8 cellular contexts compared by ENCODE assay signal in the genomic region with DNA sequence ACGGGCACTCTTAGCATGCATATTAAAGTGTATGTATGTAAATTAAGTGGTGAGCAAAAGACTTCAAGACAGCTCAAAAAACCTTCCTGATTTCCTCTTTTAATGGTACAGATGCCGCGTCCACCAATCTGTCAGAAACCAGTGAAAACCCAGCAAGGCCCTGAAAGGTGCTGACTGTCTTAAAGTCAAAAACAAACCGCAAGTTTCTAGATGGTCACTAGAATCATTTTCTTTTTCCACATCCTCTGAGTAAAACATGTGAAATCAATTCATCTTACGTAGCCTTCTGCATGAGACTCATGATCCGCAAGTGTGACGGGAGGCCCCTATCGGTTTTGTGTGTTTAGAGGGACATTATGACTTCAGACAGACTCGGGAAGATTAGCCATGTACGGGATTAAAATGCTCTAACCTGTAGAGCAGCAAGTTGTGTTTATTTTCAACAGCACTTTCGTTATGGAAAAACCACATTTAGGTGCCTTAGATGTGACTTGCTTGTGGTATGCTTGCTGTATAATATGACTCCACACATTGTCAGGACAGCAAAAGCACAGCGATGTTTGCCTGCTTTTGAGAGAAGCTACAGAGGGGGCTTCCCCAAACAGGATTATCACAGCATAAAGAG.
A peak's percentile ranks its signal among the peaks of the same experiment; 100 is the strongest.
DNase-seq lines count a peak whose midpoint lies in the region; ATAC-seq and TF ChIP-seq lines count a peak whose summit lies in the region.

No MANE protein-coding gene starts in this region.

- WGBS in trophoblast cell (ENCODE audit: extremely low coverage, insufficient coverage, insufficient read length): no CpG with 5 or more reads among the region's 12 CpGs
- 93 to 95% methylated on average over 12 of the region's 12 CpGs for WGBS in lower leg skin, 2 donors

- H3K23ac ChIP-seq in trophoblast cell (ENCODE audit: low read length): no peak overlapping the region

- no peaks in the 10 kb centered on the region for H3K9me2 ChIP-seq in Karpas-422 (replicated peaks; ENCODE audit: insufficient read depth, low read length)

- H4K20me1 ChIP-seq in Karpas-422 (ENCODE audit: insufficient read depth, low read depth, low read length): no peaks in the 10 kb centered on the region

- no peak for DNase-seq in CD4-positive, alpha-beta T cell
- DNase-seq in Karpas-422 (peak; percentile 91), RKO (ENCODE audit: low spot score) (no peak), trophoblast cell (no peak), lower leg skin (ENCODE audit: low spot score in 2 of 2) (no peak), left ventricle myocardium superior (no peak)

- no peaks in the 10 kb centered on the region for H3K27me3 Mint-ChIP-seq in CD4-positive, alpha-beta T cell

- POLR2A ChIA-PET in CD4-positive, alpha-beta T cell (lab: Charles Lee): interaction anchor here (0.7 kb wide), 1 partner anchor 24 kb away, joined by 3 read pairs; no protein-coding TSS in a partner anchor

- H3K9me3 Mint-ChIP-seq in CD4-positive, alpha-beta T cell: no peaks in the 10 kb centered on the region

- H2BK5ac ChIP-seq in trophoblast cell (ENCODE audit: low read depth, low read length, poor library complexity): no peak overlapping the region

- H3K4me3 ChIP-seq in Karpas-422 (ENCODE audit: low read length): peak overlapping the region; percentile 51
- no peak overlapping the region for H3K4me3 ChIP-seq in trophoblast cell (ENCODE audit: low read depth, low read length)
- no peak overlapping the region for H3K4me3 ChIP-seq in lower leg skin (ENCODE audit: low read depth, poor library complexity, severe bottlenecking)

- TF ChIP-seq CTCF in CD4-positive, alpha-beta T cell (IDR thresholded peaks at IDR 0.05): no peak
- no peak for TF ChIP-seq CTCF in lower leg skin (IDR thresholded peaks at IDR 0.05)

- H2BK120ac ChIP-seq in trophoblast cell (ENCODE audit: insufficient read depth, low read length, poor library complexity): no peak overlapping the region

- no peak overlapping the region for H2BK12ac ChIP-seq in trophoblast cell (ENCODE audit: low read length)

- no peak overlapping the region for H3K27ac ChIP-seq in CD4-positive, alpha-beta T cell (ENCODE audit: low read depth, low read length)
- peak overlapping the region; percentile 97 for H3K27ac ChIP-seq in Karpas-422 (ENCODE audit: low read length)
- no peak overlapping the region for H3K27ac ChIP-seq in trophoblast cell (ENCODE audit: low read depth, low read length)

- H3K9ac ChIP-seq in Karpas-422 (ENCODE audit: low read length) (peak overlapping the region; percentile 70), trophoblast cell (ENCODE audit: low read length) (no peak overlapping the region)

- H3K4me2 ChIP-seq in Karpas-422 (ENCODE audit: low read depth, low read length, poor library complexity, severe bottlenecking) (peak overlapping the region; percentile 73), trophoblast cell (ENCODE audit: low read length) (no peak overlapping the region)

- intact Hi-C loops in CD4-positive, alpha-beta T cell (cut with DNase I, micrococcal nuclease): no loop called here
- intact Hi-C loops in lower leg skin (cut with DNase I; ENCODE audit: low total_unique reads) (no loop called here), left ventricle myocardium superior (cut with micrococcal nuclease) (no loop called here)

- H3K4me1 ChIP-seq in Karpas-422 (ENCODE audit: low read length) (peaks cover 67% of the 10 kb centered on the region), trophoblast cell (ENCODE audit: control insufficient read depth in 1 of 2, insufficient read depth in 2 of 2, low read length in 2 of 2) (peaks cover 0 to 4% of the 10 kb centered on the region in 2 experiments)

- no peak overlapping the region for H3K4ac ChIP-seq in trophoblast cell (ENCODE audit: low read depth, low read length)

- H2AFZ ChIP-seq in Karpas-422 (ENCODE audit: low read length) (no peak overlapping the region), trophoblast cell (ENCODE audit: insufficient read depth, low read length, poor library complexity) (no peak overlapping the region)

- H3K9me3 ChIP-seq in CD4-positive, alpha-beta T cell (ENCODE audit: control insufficient read depth, low read length): no peaks in the 10 kb centered on the region
- no peaks in the 10 kb centered on the region for H3K9me3 ChIP-seq in Karpas-422 (ENCODE audit: low read length)
- H3K9me3 ChIP-seq in trophoblast cell (ENCODE audit: insufficient read depth, low read depth, low read length): no peaks in the 10 kb centered on the region

- H3K36me3 Mint-ChIP-seq in CD4-positive, alpha-beta T cell (ENCODE audit: low read depth): peaks cover 28% of the 10 kb centered on the region

- H3K4me3 Mint-ChIP-seq in CD4-positive, alpha-beta T cell: peak overlapping the region; percentile 5

- H3K27me3 ChIP-seq in CD4-positive, alpha-beta T cell (ENCODE audit: control insufficient read depth, insufficient read depth, low read length): no peaks in the 10 kb centered on the region
- H3K27me3 ChIP-seq in Karpas-422 (ENCODE audit: low read length): no peaks in the 10 kb centered on the region
- no peaks in the 10 kb centered on the region for H3K27me3 ChIP-seq in trophoblast cell (ENCODE audit: insufficient read depth, low read length)

- no peak overlapping the region for H3K18ac ChIP-seq in trophoblast cell (ENCODE audit: low read length)

- H4K12ac ChIP-seq in trophoblast cell (ENCODE audit: low read depth, low read length): no peak overlapping the region

- peaks cover 46% of the 10 kb centered on the region for H3K4me1 Mint-ChIP-seq in CD4-positive, alpha-beta T cell (ENCODE audit: low read depth)

- no peak for TF ChIP-seq POLR2A in lower leg skin (IDR thresholded peaks at IDR 0.05)

- H3K79me1 ChIP-seq in trophoblast cell (ENCODE audit: low read length): no peaks in the 10 kb centered on the region

- H4K8ac ChIP-seq in trophoblast cell (ENCODE audit: low read depth, low read length): no peak overlapping the region

- H4K91ac ChIP-seq in trophoblast cell (ENCODE audit: low read depth, low read length): no peak overlapping the region

- H3K36me3 ChIP-seq in Karpas-422 (ENCODE audit: insufficient read depth, low read length) (peaks cover 12% of the 10 kb centered on the region; the same call in 1 of the 2 replicates), trophoblast cell (ENCODE audit: control insufficient read depth in 1 of 2, insufficient read depth in 2 of 2, low read length in 2 of 2) (peaks cover 0 to 4% of the 10 kb centered on the region in 2 experiments)

- H3K14ac ChIP-seq in trophoblast cell (ENCODE audit: low read length): no peak overlapping the region

- CTCF ChIA-PET in CD4-positive, alpha-beta T cell (lab: Charles Lee): no interaction called here

- ATAC-seq in CD4-positive, alpha-beta T cell (ENCODE audit: poor library complexity): peak; percentile 71
- peak; percentile 96 for ATAC-seq in GM18907 (IDR thresholded peaks at IDR 0.05; ENCODE audit: unreplicated experiment)
- peak; percentile 96 for ATAC-seq in HG02763 (IDR thresholded peaks at IDR 0.05; ENCODE audit: unreplicated experiment)
- ATAC-seq in left ventricle myocardium superior: no peak

- H3K79me2 ChIP-seq in Karpas-422 (ENCODE audit: low read length): peaks cover 49% of the 10 kb centered on the region
- H3K79me2 ChIP-seq in trophoblast cell (ENCODE audit: control insufficient read depth, insufficient read depth, low read length, poor library complexity): no peaks in the 10 kb centered on the region

- no peak overlapping the region for H2AK5ac ChIP-seq in trophoblast cell (ENCODE audit: low read length)

- H3K27ac Mint-ChIP-seq in CD4-positive, alpha-beta T cell: peak overlapping the region; percentile 66
